In the genomic region with DNA sequence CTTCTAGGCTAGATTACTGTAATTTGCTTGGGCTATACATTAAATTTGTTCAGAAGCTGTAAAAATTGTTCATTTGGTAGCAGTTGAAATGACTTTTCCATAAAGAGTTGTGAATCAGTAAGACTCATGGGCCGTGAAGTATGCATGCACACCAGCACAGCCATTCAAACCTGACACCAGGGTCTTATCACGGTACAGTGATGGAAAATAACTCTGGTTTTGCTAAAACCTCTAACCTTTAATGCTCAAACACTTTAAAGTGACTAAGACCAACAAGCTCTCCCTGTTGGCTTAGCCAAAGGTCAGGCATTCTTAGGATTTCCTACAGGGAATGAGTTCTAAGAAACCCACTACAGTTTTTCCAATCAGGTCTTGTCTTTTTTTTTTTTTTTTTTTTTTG, we compare ENCODE assay signal across 1 cellular context.
TF ChIP-seq lines count a peak whose summit lies in the region.

No MANE protein-coding gene starts in this region.

TF ChIP-seq in IMR-90, 13 proteins besides CTCF, POLR2A, EP300 and RAD21:
- TF ChIP-seq, protein P1, sequence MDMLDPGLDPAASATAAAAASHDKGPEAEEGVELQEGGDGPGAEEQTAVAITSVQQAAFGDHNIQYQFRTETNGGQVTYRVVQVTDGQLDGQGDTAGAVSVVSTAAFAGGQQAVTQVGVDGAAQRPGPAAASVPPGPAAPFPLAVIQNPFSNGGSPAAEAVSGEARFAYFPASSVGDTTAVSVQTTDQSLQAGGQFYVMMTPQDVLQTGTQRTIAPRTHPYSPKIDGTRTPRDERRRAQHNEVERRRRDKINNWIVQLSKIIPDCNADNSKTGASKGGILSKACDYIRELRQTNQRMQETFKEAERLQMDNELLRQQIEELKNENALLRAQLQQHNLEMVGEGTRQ (IDR thresholded peaks at IDR 0.05; ENCODE audit: low read depth, low read length), result no peak
- TF ChIP-seq RCOR1 (IDR thresholded peaks at IDR 0.05; ENCODE audit: insufficient replicate concordance, low read length) (no peak), RFX5 (IDR thresholded peaks at IDR 0.05; ENCODE audit: low read depth, low read length) (no peak), SMC3 (IDR thresholded peaks at IDR 0.05; ENCODE audit: low read depth, low read length) (no peak), NFE2L2 (IDR thresholded peaks at IDR 0.05; ENCODE audit: low read depth, low read length) (no peak), ELK1 (IDR thresholded peaks at IDR 0.05; ENCODE audit: borderline replicate concordance, low read depth, low read length) (no peak), MXI1 (IDR thresholded peaks at IDR 0.05; ENCODE audit: borderline replicate concordance, low read depth, low read length) (no peak), CEBPB (IDR thresholded peaks at IDR 0.05; ENCODE audit: low read depth, low read length) (no peak)
TF ChIP-seq in IMR-90: peak in this region for 0.
